Comparison of ENCODE assay signal across 8 cellular contexts in the genomic region with DNA sequence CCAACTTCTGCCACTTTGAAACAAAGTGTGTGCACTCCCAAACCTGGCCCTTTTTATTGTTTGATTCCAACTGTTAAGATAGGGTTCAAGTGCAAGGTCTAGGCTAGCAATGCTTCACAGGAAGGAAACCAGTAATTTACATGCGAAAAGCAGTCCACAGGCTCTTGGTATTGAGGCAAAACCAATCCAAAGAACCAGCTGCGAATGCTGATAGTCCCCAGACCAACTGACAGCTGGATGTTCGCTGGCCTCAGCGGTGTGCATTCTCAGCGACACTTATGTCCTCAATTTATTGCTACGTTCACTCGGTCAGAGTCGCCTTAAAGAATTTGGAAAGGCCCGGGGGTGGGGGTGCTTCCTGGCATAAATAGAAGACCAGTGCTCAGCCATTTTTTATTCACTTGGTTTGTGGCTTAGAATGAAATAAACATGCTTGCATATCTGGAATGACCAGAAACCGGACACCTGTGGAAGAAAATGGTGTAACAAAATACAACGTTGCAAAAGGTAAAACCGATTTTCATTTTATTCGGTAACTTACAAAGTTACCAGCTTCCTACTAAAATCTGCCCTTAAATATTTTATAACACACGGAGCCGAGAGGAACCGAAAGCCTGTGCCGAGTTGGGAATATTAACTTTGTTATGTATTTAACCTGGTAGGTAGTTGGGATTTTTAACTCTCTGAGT. TPM values are rescaled to one million over a fixed set of nuclear protein-coding genes. Genes with fewer than 3 reads are reported as not detected.
DNase-seq lines count a peak whose midpoint lies in the region; ATAC-seq, FAIRE-seq and TF ChIP-seq lines count a peak whose summit lies in the region.

No MANE protein-coding gene starts in this region.

- CTCF ChIA-PET in AG04449 (lab: Yijun Ruan, JAX), result interaction anchor here (1.0 kb wide), 1 partner anchor 50 kb away, joined by 3 read pairs; no protein-coding TSS in a partner anchor
- CTCF ChIA-PET in K562 (lab: Yijun Ruan, JAX; ENCODE audit: low intra/inter-chr PET ratio), result interaction anchor here (0.7 kb wide), 1 partner anchor 522 kb away, joined by 3 read pairs; no protein-coding TSS in a partner anchor

- H3K9me3 ChIP-seq in OCI-LY1 (ENCODE audit: low read length), result no peaks in the 10 kb centered on the region
- H3K9me3 ChIP-seq in K562 (replicated peaks; ENCODE audit: control insufficient read depth, insufficient read depth, low read depth, low read length), result no peaks in the 10 kb centered on the region
- H3K9me3 ChIP-seq in right lobe of liver, result no peaks in the 10 kb centered on the region
- no peaks in the 10 kb centered on the region for H3K9me3 ChIP-seq in thymus (ENCODE audit: control insufficient read depth)

- no peaks in the 10 kb centered on the region for H3K9me1 ChIP-seq in K562 (ENCODE audit: control insufficient read depth, insufficient read depth, low read length)

- H3K4me3 ChIP-seq in AG04449 (ENCODE audit: low read depth, low read length) (peak overlapping the region; percentile 76), OCI-LY1 (ENCODE audit: low read depth, low read length, poor library complexity, severe bottlenecking) (peak overlapping the region; percentile 81), K562 (peak overlapping the region; percentile 47), right lobe of liver (peak overlapping the region; percentile 79 to 94 (median 85)), thymus (ENCODE audit: low read length) (peak overlapping the region; percentile 89)

- BruUV-seq in K562 (replicated peaks; lab: Mats Ljungman, UMichigan), result TSS peak; percentile 82

- 2% methylated on average over 17 of the region's 17 CpGs for WGBS in K562 (ENCODE audit: insufficient coverage, low coverage, missing lambda C conversion rate)
- 4% methylated on average over 17 of the region's 17 CpGs for WGBS in right lobe of liver (ENCODE audit: insufficient coverage, low coverage, low lambda C conversion rate, missing lambda C conversion rate)
- 6% methylated on average over 17 of the region's 17 CpGs for WGBS in thymus

- H3K27ac ChIP-seq in OCI-LY1 (ENCODE audit: low read depth, low read length, poor library complexity, severe bottlenecking) (peak overlapping the region; percentile 92), K562 (ENCODE audit: extremely low read depth, low read depth, low read length) (peak overlapping the region; percentile 79), right lobe of liver (peak overlapping the region; percentile 81 to 92 (median 87)), thymus (ENCODE audit: low read depth) (peak overlapping the region; percentile 87)

- DNase-seq in AG04449 (ENCODE audit: low read depth, low spot score) (no peak), K562 (ENCODE audit: extremely low read depth in 1 of 4, low spot score in 3 of 4) (peak; percentile 37 to 80 (median 48)), right lobe of liver (no peak), foreskin melanocyte (no peak), GOT3 (lab: John Stamatoyannopoulos, UW) (no peak)

- TF ChIP-seq RAD21 in K562 (CRISPR knock-in tag; conservative IDR thresholded peaks at IDR 0.05 in 1 of 2, IDR thresholded peaks at IDR 0.05 in 1 of 2), result no peak

- H3K4me2 ChIP-seq in OCI-LY1 (ENCODE audit: low read length) (peak overlapping the region; percentile 68), K562 (ENCODE audit: insufficient read depth, low read length) (peak overlapping the region; percentile 90)

- no peak for TF ChIP-seq POLR2A in K562 (conservative IDR thresholded peaks at IDR 0.05)
- no peak for TF ChIP-seq POLR2A in right lobe of liver (IDR thresholded peaks at IDR 0.05)

- ATAC-seq in GM18907 (IDR thresholded peaks at IDR 0.05; ENCODE audit: unreplicated experiment) (peak; percentile 10), K562 (peak; percentile 58), right lobe of liver (no peak)

- TF ChIP-seq CTCF in AG04449 (IDR thresholded peaks at IDR 0.05; ENCODE audit: insufficient read depth, low read length, missing control alignments) (no peak), OCI-LY1 (IDR thresholded peaks at IDR 0.05; ENCODE audit: low read length) (no peak), K562 (IDR thresholded peaks at IDR 0.05 in 2 of 3, conservative IDR thresholded peaks at IDR 0.05 in 1 of 3; ENCODE audit: insufficient read depth in 2 of 3, low read depth in 1 of 3, low read length in 3 of 3) (no peak), right lobe of liver (IDR thresholded peaks at IDR 0.05) (no peak)

- no peaks in the 10 kb centered on the region; the same call in 1 of the 2 replicates for H3K79me2 ChIP-seq in OCI-LY1 (ENCODE audit: insufficient read depth, low read length)
- H3K79me2 ChIP-seq in K562 (ENCODE audit: control insufficient read depth, insufficient read depth, low read length), result peaks cover 26% of the 10 kb centered on the region

- H3K4me1 ChIP-seq in OCI-LY1 (ENCODE audit: insufficient read depth, low read length, severe bottlenecking) (peaks cover 60% of the 10 kb centered on the region), K562 (replicated peaks in 1 of 2; ENCODE audit: control insufficient read depth in 2 of 2, insufficient read depth in 2 of 2, low read length in 2 of 2) (peaks cover 18 to 56% of the 10 kb centered on the region in 2 experiments; a peak in 4 of 5 replicates), right lobe of liver (peaks cover 0 to 81% (median 26%) of the 10 kb centered on the region in 4 donors), thymus (ENCODE audit: control insufficient read depth, insufficient read depth, low read length) (peaks cover 35% of the 10 kb centered on the region)

- H3K9ac ChIP-seq in OCI-LY1 (ENCODE audit: low read length) (peak overlapping the region; percentile 72), K562 (ENCODE audit: insufficient read depth in 1 of 2, low read depth in 2 of 2, low read length in 2 of 2) (peak overlapping the region; percentile 65 to 93)

- no peaks in the 10 kb centered on the region for H3K9me2 ChIP-seq in OCI-LY1 (ENCODE audit: low read depth, low read length)

- H3K36me3 ChIP-seq in OCI-LY1 (ENCODE audit: insufficient read depth, low read length), result no peaks in the 10 kb centered on the region
- H3K36me3 ChIP-seq in K562 (ENCODE audit: control insufficient read depth, insufficient read depth, low read length), result peaks cover 3% of the 10 kb centered on the region; the same call in 1 of the 3 replicates
- H3K36me3 ChIP-seq in right lobe of liver, result no peaks in the 10 kb centered on the region
- no peaks in the 10 kb centered on the region for H3K36me3 ChIP-seq in thymus (ENCODE audit: control insufficient read depth, insufficient read depth)

- POLR2A ChIA-PET in AG04449 (lab: Yijun Ruan, JAX), result no interaction called here
- POLR2A ChIA-PET in K562 (lab: Yijun Ruan, JAX), result interaction anchor here (0.5 kb wide), 1 partner anchor 91 kb away, joined by 3 read pairs; no protein-coding TSS in a partner anchor

- H4K20me1 ChIP-seq in OCI-LY1 (ENCODE audit: insufficient read depth, low read length) (no peaks in the 10 kb centered on the region), K562 (replicated peaks; ENCODE audit: control insufficient read depth, insufficient read depth, low read length) (no peaks in the 10 kb centered on the region)

- H3K27me3 ChIP-seq in OCI-LY1 (ENCODE audit: insufficient read depth, low read length) (no peaks in the 10 kb centered on the region), K562 (ENCODE audit: control insufficient read depth in 2 of 2, insufficient read depth in 2 of 2, low read length in 2 of 2) (no peaks in the 10 kb centered on the region), right lobe of liver (no peaks in the 10 kb centered on the region), thymus (ENCODE audit: control insufficient read depth, insufficient read depth) (peaks cover 2% of the 10 kb centered on the region)

- in situ Hi-C loops in K562 (cut with MboI), result loop anchor here (25.0 kb wide), 1 partner anchor 822 kb away; no protein-coding TSS in a partner anchor

- peak; percentile 66 for TF ChIP-seq EP300 in K562 (IDR thresholded peaks at IDR 0.05; ENCODE audit: low read length)

- H2AFZ ChIP-seq in OCI-LY1 (ENCODE audit: low read length), result no peak overlapping the region
- peak overlapping the region; percentile 77 for H2AFZ ChIP-seq in K562 (ENCODE audit: low read depth, low read length)

- peaks cover 11% of the 10 kb centered on the region; the same call in 1 of the 2 replicates for H3F3A ChIP-seq in OCI-LY1 (ENCODE audit: insufficient read depth, low read length)

- intact Hi-C loops in K562 (cut with micrococcal nuclease) (no loop called here), right lobe of liver (cut with DNase I) (no loop called here)

- peak; percentile 98 for FAIRE-seq in K562 (lab: Jason Lieb, UNC)

TF ChIP-seq in K562, 482 proteins besides CTCF, POLR2A, EP300 and RAD21 (continues in another document):
- TF ChIP-seq ELF1 (tag; IDR thresholded peaks at IDR 0.05) (0 out of 2 replicates have a peak, but pooled peaks have one; percentile 21), KLF1 (tag; IDR thresholded peaks at IDR 0.05) (no peak)

RNA-seq across cellular contexts. Expression of a gene that starts 1.6 kb away (rescaled TPM):
- total RNA-seq in K562 (2011; cell fraction: chromatin; rRNA removed; ENCODE audit: low replicate concordance), result 27.6 and 42.4 TPM in 2 replicates
- 32.0 and 35.1 TPM in 2 replicates for total RNA-seq in K562 (2011; cell fraction: nucleolus; rRNA removed)
- total RNA-seq in K562 (2011; cell fraction: nucleoplasm; rRNA removed), result 40.3 and 44.9 TPM in 2 replicates
- total RNA-seq in K562 (2014; rRNA removed) (12.1 and 12.3 TPM in 2 replicates), K562 (2014; rRNA removed; fragmentation: Illumina TruSeq; extraction: Trizol) (12.3 and 13.0 TPM in 2 replicates), K562 (2015; rRNA removed; fragmentation: Illumina TruSeq; extraction: Trizol) (15.7 and 16.1 TPM in 2 replicates), K562 (2021) (29.1 and 30.9 TPM in 2 replicates), right lobe of liver (100 to 1,000 TPM in 3 of 6 experiments, 10 to 100 TPM in 3; 30.5 to 152 (median 90.8) TPM)
- polyA plus RNA-seq in K562 (2011; rRNA removed) (3.6 and 4.8 TPM in 2 replicates), K562 (2014; fragmentation: Illumina TruSeq; extraction: Trizol) (17.9 and 19.0 TPM in 2 replicates), K562 (2014; fragmentation: Nextera tagmentation; extraction: Ambion mirVana) (1 to 10 TPM; 2.6 to 3.0 TPM), K562 (2014; rRNA removed) (9.6 and 10.6 TPM in 2 replicates), thymus (19.0 TPM)
- 4.1 and 5.2 TPM in 2 replicates for polyA plus RNA-seq in K562 (2011; cell fraction: cytosol; rRNA removed)
- polyA plus RNA-seq in K562 (2011; cell fraction: nucleus; rRNA removed), result 7.6 and 13.2 TPM in 2 replicates
- polyA plus RNA-seq in K562 (2012), result 16.6 and 17.9 TPM in 2 replicates
- polyA minus RNA-seq in K562 (2011; rRNA and poly(A)+ RNA removed), result 8.5 and 13.9 TPM in 2 replicates
- polyA minus RNA-seq in K562 (2011; cell fraction: cytosol; rRNA and poly(A)+ RNA removed), result 16.5 and 22.4 TPM in 2 replicates
- polyA minus RNA-seq in K562 (2011; cell fraction: nucleus; rRNA and poly(A)+ RNA removed), result 4.4 and 5.4 TPM in 2 replicates

Comparison
In these comparisons a context has a peak if more than half of its experiments do, and no peak if none do; other contexts are left out.
1. DNase-seq: peak in K562 (4 of 4); none in AG04449 (single experiment), right lobe of liver (0 of 3), foreskin melanocyte (single experiment) and GOT3 (single experiment).
2. ATAC-seq: peak in GM18907 (single experiment) and K562 (single experiment); none in right lobe of liver (0 of 4).
3. Peak in every context shown above with its lines, with median percentiles within 50 percentile points of each other: H3K4me3 ChIP-seq and H3K27ac ChIP-seq.